20 cellular contexts compared by ENCODE assay signal in genomic region chr5:88662801-88663360, GRCh38.
A peak's percentile ranks its signal among the peaks of the same experiment; 100 is the strongest.
DNase-seq lines count a peak whose midpoint lies in the region; TF ChIP-seq lines count a peak whose summit lies in the region.
"Had no signal": no experiment of that assay in that cellular context is flagged by ENCODE, and none has a peak within 500 bp of the region (broad histone marks: within the 10 kb centered on the region; RNA-seq: fewer than 3 reads in every experiment).

No MANE protein-coding gene starts in this region.

- intact Hi-C loops in dorsolateral prefrontal cortex (cut with DNase I) = loop anchor here (5.0 kb wide), 3 partner anchors 111 to 271 kb away; no protein-coding TSS in a partner anchor

- no peaks in the 10 kb centered on the region for H3K36me3 ChIP-seq in Loucy (ENCODE audit: insufficient read depth, low read length)
- peaks cover 38% of the 10 kb centered on the region for H3K36me3 ChIP-seq in neuron (ENCODE audit: insufficient read depth, low read length)
- H3K36me3 ChIP-seq: BE2C, SJSA1 had no signal

- H4K20me1 ChIP-seq in Loucy (ENCODE audit: insufficient read depth, low read length, poor library complexity, severe bottlenecking) = no peaks in the 10 kb centered on the region

- peak overlapping the region; percentile 67 for H3K4me2 ChIP-seq in Loucy (ENCODE audit: low read depth, low read length, poor library complexity, severe bottlenecking)

- H3K9me3 ChIP-seq in Loucy (ENCODE audit: insufficient read depth, low read depth, low read length) (no peaks in the 10 kb centered on the region), neuron (ENCODE audit: low read length) (peaks cover 2% of the 10 kb centered on the region)
- H3K9me3 ChIP-seq: BE2C, SJSA1 had no signal

- peaks cover 11% of the 10 kb centered on the region for H3K79me2 ChIP-seq in Loucy (ENCODE audit: insufficient read depth, low read length)

- H3K9me2 ChIP-seq in Loucy (replicated peaks; ENCODE audit: low read depth, low read length) = no peaks in the 10 kb centered on the region

- H2AFZ ChIP-seq in Loucy (ENCODE audit: low read length) = no peak overlapping the region
- no peak overlapping the region for H2AFZ ChIP-seq in neuron (ENCODE audit: low read depth, low read length)

- no peak for DNase-seq in dorsolateral prefrontal cortex
- DNase-seq in effector CD8-positive, alpha-beta T cell (lab: John Stamatoyannopoulos, UW) = no peak
- DNase-seq in activated CD4-positive, alpha-beta T cell treated with anti-CD3 and anti-CD28 coated beads, Interleukin-2, amount 50 U/mL, for 1 hour = no peak
- DNase-seq in NCI-H1092 treated with DMSO at 0.1 percent for 48 hours (lab: John Stamatoyannopoulos, UW) = no peak
- DNase-seq in NCI-H1105 treated with DMSO at 0.1 percent for 48 hours (lab: John Stamatoyannopoulos, UW) = no peak
- DNase-seq: BE2C; CD4-positive, alpha-beta memory T cell; H9; KG1; NCI-H1417 treated with DMSO at 0.1 percent for 48 hours; NCI-H2029; NCI-H2171 treated with DMSO at 0.1 percent for 48 hours; NCI-H524; NK-92 treated with Interleukin-12 subunit alpha and Interleukin-12 subunit beta, amount 100 ng/mL, for 24 hours; OCI-M1 had no signal

- H3F3A ChIP-seq in Loucy (ENCODE audit: low read depth) = no peaks in the 10 kb centered on the region

- H3K27me3 ChIP-seq in Loucy (ENCODE audit: insufficient read depth, low read length, poor library complexity, severe bottlenecking) (no peaks in the 10 kb centered on the region), dorsolateral prefrontal cortex (peaks cover 0 to 21% (median 0%) of the 10 kb centered on the region in 45 donors), neuron (ENCODE audit: insufficient read depth, low read length) (no peaks in the 10 kb centered on the region)
- H3K27me3 ChIP-seq: SJSA1 had no signal

- H3K4me3 ChIP-seq in Loucy (ENCODE audit: low read length, poor library complexity, severe bottlenecking) (no peak overlapping the region), dorsolateral prefrontal cortex (peak overlapping the region in 49 of 59 donors; percentile 5 to 93 (median 80)), neuron (ENCODE audit: low read length) (peak overlapping the region; percentile 90)
- H3K4me3 ChIP-seq: SJSA1 had no signal

- no peak for TF ChIP-seq CTCF in Loucy (conservative IDR thresholded peaks at IDR 0.05; ENCODE audit: low read length)
- no peak for TF ChIP-seq CTCF in dorsolateral prefrontal cortex (IDR thresholded peaks at IDR 0.05 in 54 of 56, conservative IDR thresholded peaks at IDR 0.05 in 2 of 56; ENCODE audit: low read depth in 1 of 56, partially characterized antibody in 56 of 56)

- H3K4me1 ChIP-seq in Loucy (ENCODE audit: insufficient read depth, low read length, poor library complexity, severe bottlenecking) (peaks cover 27% of the 10 kb centered on the region), neuron (ENCODE audit: insufficient read depth, low read length) (peaks cover 44% of the 10 kb centered on the region)
- H3K4me1 ChIP-seq: BE2C had no signal

- H3K27ac ChIP-seq in angular gyrus (ENCODE audit: low read depth, low read length) (peak overlapping the region; percentile 26), dorsolateral prefrontal cortex (peak overlapping the region in 58 of 59 donors; percentile 14 to 100 (median 99))
- H3K27ac ChIP-seq: HL-60, SJSA1 had no signal

- H3K9ac ChIP-seq in Loucy (ENCODE audit: low read depth, low read length, poor library complexity, severe bottlenecking) = no peak overlapping the region
